ENCODE assay signal across 9 cellular contexts in the genomic region with DNA sequence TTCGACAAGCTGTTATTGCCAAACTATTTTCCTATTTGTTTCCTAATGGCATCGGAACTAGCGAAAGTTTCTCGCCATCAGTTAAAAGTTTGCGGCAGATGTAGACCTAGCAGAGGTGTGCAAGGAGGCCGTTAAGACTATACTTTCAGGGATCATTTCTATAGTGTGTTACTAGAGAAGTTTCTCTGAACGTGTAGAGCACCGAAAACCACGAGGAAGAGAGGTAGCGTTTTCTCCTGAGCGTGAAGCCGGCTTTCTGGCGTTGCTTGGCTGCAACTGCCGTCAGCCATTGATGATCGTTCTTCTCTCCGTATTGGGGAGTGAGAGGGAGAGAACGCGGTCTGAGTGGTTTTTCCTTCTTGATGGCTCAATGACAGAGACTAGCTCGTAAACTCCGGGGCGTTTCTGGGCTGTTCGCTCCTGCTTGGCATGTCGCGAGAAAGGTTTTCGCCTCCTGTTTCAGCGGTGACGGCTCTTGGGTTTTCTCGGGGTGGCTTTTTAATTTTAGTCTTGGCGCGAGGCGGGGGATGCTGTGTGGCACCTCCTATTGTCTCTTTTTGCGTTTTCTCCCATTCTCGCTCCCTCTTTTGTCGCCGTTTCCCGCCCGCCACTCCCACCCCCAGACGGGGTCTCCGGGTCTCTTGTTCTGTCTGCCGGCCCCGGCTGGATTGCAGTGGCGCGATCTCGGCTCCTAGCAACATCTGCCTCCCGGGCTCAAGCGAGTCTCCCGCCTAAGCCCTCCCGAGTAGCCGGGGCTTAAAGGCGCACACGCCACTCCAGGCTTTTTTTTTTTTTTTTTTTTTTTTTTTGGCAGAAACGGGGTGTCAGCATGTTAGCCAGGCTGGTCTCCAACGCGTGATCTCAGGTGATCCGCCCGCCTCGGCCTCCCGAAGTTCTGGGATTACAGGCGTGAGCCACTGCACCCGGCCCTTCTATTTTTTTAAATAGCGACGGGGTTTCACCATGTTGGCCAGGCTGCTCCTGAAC. TPM values are rescaled to one million over a fixed set of nuclear protein-coding genes. Genes with fewer than 3 reads are reported as not detected.
A peak's percentile ranks its signal among the peaks of the same experiment; 100 is the strongest.
DNase-seq lines count a peak whose midpoint lies in the region; ATAC-seq, FAIRE-seq and TF ChIP-seq lines count a peak whose summit lies in the region.
"Not testable (repeated sequence)": the region's sequence is repeated elsewhere in the genome, so short reads cannot be mapped to it uniquely, and the experiment has no call there.
"Had no signal": no experiment of that assay in that cellular context is flagged by ENCODE, and none has a peak within 500 bp of the region (broad histone marks: within the 10 kb centered on the region; RNA-seq: fewer than 3 reads in every experiment).

No MANE protein-coding gene starts in this region.

- H2AFZ ChIP-seq in GM12878 (ENCODE audit: control insufficient read depth, low read depth, low read length); neural progenitor cell (replicated peaks): not testable (repeated sequence)

- H3K79me2 ChIP-seq in GM12878 (ENCODE audit: control insufficient read depth, insufficient read depth, low read length); neural progenitor cell (ENCODE audit: low read depth): not testable (repeated sequence)

- BruUV-seq in GM12878 (replicated peaks; lab: Mats Ljungman, UMichigan): TSS peak; percentile 100

- not testable (repeated sequence) for H3K9me3 Mint-ChIP-seq in CD4-positive, alpha-beta memory T cell; neural progenitor cell

- H3K27me3 ChIP-seq in CD4-positive, alpha-beta memory T cell (ENCODE audit: insufficient read depth, low read length); GM12878 (replicated peaks in 1 of 2; ENCODE audit: control insufficient read depth in 2 of 2, insufficient read depth in 2 of 2, low read length in 1 of 2); neural progenitor cell: not testable (repeated sequence)

- not testable (repeated sequence) for TF ChIP-seq CTCF in GM12878 (IDR thresholded peaks at IDR 0.05 in 2 of 3, conservative IDR thresholded peaks at IDR 0.05 in 1 of 3; ENCODE audit: control insufficient read depth in 2 of 3, extremely low read depth in 1 of 3, insufficient read depth in 1 of 3, low read depth in 3 of 3, low read length in 3 of 3); neural progenitor cell (IDR thresholded peaks at IDR 0.05)

- not testable (repeated sequence) for H3K36me3 ChIP-seq in CD4-positive, alpha-beta memory T cell (ENCODE audit: insufficient read depth, low read length); GM12878 (ENCODE audit: control insufficient read depth in 2 of 2, insufficient read depth in 2 of 2, low read length in 1 of 2); neural progenitor cell

- CTCF ChIA-PET in CD4-positive, alpha-beta memory T cell (lab: Charles Lee; ENCODE audit: partially characterized antibody); GM12878 (lab: Yijun Ruan, JAX): not testable (repeated sequence)

- POLR2A ChIA-PET in CD4-positive, alpha-beta memory T cell (lab: Charles Lee; ENCODE audit: partially characterized antibody); GM12878 (lab: Charles Lee): not testable (repeated sequence)

- H3K27ac ChIP-seq in CD4-positive, alpha-beta memory T cell (ENCODE audit: low read depth, low read length); GM12878 (ENCODE audit: control insufficient read depth, insufficient read depth): not testable (repeated sequence)
- peak overlapping the region; percentile 85 for H3K27ac ChIP-seq in neural progenitor cell

- not testable (repeated sequence) for TF ChIP-seq POLR2A in GM12878 (IDR thresholded peaks at IDR 0.05; ENCODE audit: low read depth, low read length)

- ATAC-seq in GM19395 (IDR thresholded peaks at IDR 0.05; ENCODE audit: unreplicated experiment) (peak; percentile 47), HG02571 (IDR thresholded peaks at IDR 0.05; ENCODE audit: unreplicated experiment) (peak; percentile 33), HG03159 (IDR thresholded peaks at IDR 0.05; ENCODE audit: unreplicated experiment) (peak; percentile 28), T-helper 17 cell (peak; percentile 66), GM12878 (peak; percentile 58), left ventricle myocardium superior (peak; percentile 62)

- not testable (repeated sequence) for H3K27me3 Mint-ChIP-seq in CD4-positive, alpha-beta memory T cell; T-helper 17 cell; neural progenitor cell (ENCODE audit: insufficient read depth, low read depth)

- SMC1A ChIA-PET in GM12878 (lab: Charles Lee; ENCODE audit: uncharacterized antibody, unreplicated experiment): not testable (repeated sequence)

- H4K20me1 ChIP-seq in GM12878 (ENCODE audit: control insufficient read depth, insufficient read depth); neural progenitor cell (ENCODE audit: low read depth): not testable (repeated sequence)

- H3F3A ChIP-seq in neural progenitor cell (ENCODE audit: low read depth): not testable (repeated sequence)

- not testable (repeated sequence) for FAIRE-seq in GM12878 (lab: Jason Lieb, UNC)

- DNase-seq in CD4-positive, alpha-beta memory T cell: peak in 4 of 5 donors; percentile 96 to 97 (median 97)
- peak in 1 of 3 donors; percentile 96 for DNase-seq in T-helper 17 cell
- DNase-seq in GM12878 (ENCODE audit: low read depth, low spot score); left ventricle myocardium superior; neural progenitor cell (ENCODE audit: low spot score): not testable (repeated sequence)

- not testable (repeated sequence) for H3K4me2 ChIP-seq in GM12878 (ENCODE audit: control insufficient read depth, insufficient read depth); neural progenitor cell

- not testable (repeated sequence) for H3K4me3 ChIP-seq in CD4-positive, alpha-beta memory T cell (ENCODE audit: low read length in 2 of 2); GM12878; neural progenitor cell

- not testable (repeated sequence) for H3K4me3 Mint-ChIP-seq in CD4-positive, alpha-beta memory T cell; T-helper 17 cell; neural progenitor cell

- not testable (repeated sequence) for TF ChIP-seq EP300 in GM12878 (IDR thresholded peaks at IDR 0.05; ENCODE audit: borderline replicate concordance in 1 of 2, control insufficient read depth in 1 of 2, low read depth in 2 of 2, low read length in 2 of 2)

- in situ Hi-C loops in GM12878 (cut with MboI): not testable (repeated sequence)

- not testable (repeated sequence) for H3K9ac ChIP-seq in GM12878 (ENCODE audit: control insufficient read depth, insufficient read depth, low read length); neural progenitor cell

- intact Hi-C loops in CD4-positive, alpha-beta memory T cell (cut with micrococcal nuclease); GM12878 (cut with micrococcal nuclease; ENCODE audit: unreplicated experiment); left ventricle myocardium superior (cut with micrococcal nuclease): not testable (repeated sequence)

- not testable (repeated sequence) for H3K27ac Mint-ChIP-seq in CD4-positive, alpha-beta memory T cell; T-helper 17 cell; neural progenitor cell

- 0% methylated on average over 10 of the region's 62 CpGs for WGBS in GM12878 (ENCODE audit: insufficient coverage, insufficient replicate concordance, low lambda C conversion rate, missing lambda C conversion rate)

- RAD21 ChIA-PET in GM12878 (lab: Charles Lee; ENCODE audit: unreplicated experiment): not testable (repeated sequence)

- not testable (repeated sequence) for H3K4me1 Mint-ChIP-seq in CD4-positive, alpha-beta memory T cell; T-helper 17 cell; neural progenitor cell

- H3K4me1 ChIP-seq in CD4-positive, alpha-beta memory T cell (ENCODE audit: insufficient read depth, low read length); GM12878 (ENCODE audit: control insufficient read depth, insufficient read depth, low read length); neural progenitor cell: not testable (repeated sequence)

- TF ChIP-seq RAD21 in GM12878 (IDR thresholded peaks at IDR 0.05; ENCODE audit: insufficient read depth, low read depth, low read length): not testable (repeated sequence)

- H3K9me3 ChIP-seq in CD4-positive, alpha-beta memory T cell (ENCODE audit: control insufficient read depth in 1 of 2, low read length in 2 of 2); T-helper 17 cell (ENCODE audit: control insufficient read depth, low read length, poor library complexity, severe bottlenecking); GM12878 (replicated peaks; ENCODE audit: control insufficient read depth, insufficient read depth, low read length); neural progenitor cell (ENCODE audit: low read depth): not testable (repeated sequence)

- not testable (repeated sequence) for H3K36me3 Mint-ChIP-seq in CD4-positive, alpha-beta memory T cell; T-helper 17 cell (ENCODE audit: low read depth); neural progenitor cell

RNA-seq across cellular contexts. Expression of a gene that starts 49.0 kb away (rescaled TPM):
- total RNA-seq in CD4-positive, alpha-beta memory T cell: 10 to 100 TPM in 1 of 2 experiments, 1 to 10 TPM in 1; 9.7 to 10.4 TPM
- polyA plus RNA-seq in CD4-positive, alpha-beta memory T cell: 10 to 100 TPM in 1 of 2 donors, 1 to 10 TPM in 1; 4.2 to 10.0 TPM
- 1 to 10 TPM; 6.0 to 7.2 TPM for total RNA-seq in T-helper 17 cell
- total RNA-seq in GM12878 (2013; cell fraction: nucleolus; rRNA removed): 42.7 and 44.8 TPM in 2 replicates
- total RNA-seq in GM12878 (2014; rRNA removed): 2.1 and 2.7 TPM in 2 replicates
- total RNA-seq in GM12878 (2014; rRNA removed; fragmentation: Illumina TruSeq; extraction: Trizol): 1.8 and 3.2 TPM in 2 replicates
- 4.8 and 5.0 TPM in 2 replicates for total RNA-seq in GM12878 (2021)
- 2.5 TPM for polyA plus RNA-seq in GM12878 (2011; ENCODE audit: low read depth)
- polyA plus RNA-seq in GM12878 (2011; rRNA removed): 4.7 and 5.7 TPM in 2 replicates
- 5.4 and 7.0 TPM in 2 replicates for polyA plus RNA-seq in GM12878 (2011; cell fraction: cytosol; rRNA removed)
- polyA plus RNA-seq in GM12878 (2011; cell fraction: nucleus; rRNA removed): 14.0 and 14.5 TPM in 2 replicates
- polyA plus RNA-seq in GM12878 (2012): 6.4 and 6.5 TPM in 2 replicates
- 3.3 and 4.8 TPM in 2 replicates for polyA plus RNA-seq in GM12878 (2014; fragmentation: Illumina TruSeq; extraction: Trizol)
- under 1 TPM; 0.26 to 0.62 TPM for polyA plus RNA-seq in GM12878 (2014; fragmentation: Nextera tagmentation; extraction: Ambion mirVana)
- 5.2 and 5.9 TPM in 2 replicates for polyA plus RNA-seq in GM12878 (2014; rRNA removed)
- polyA plus RNA-seq in GM12878 (2016; fragmentation: Nextera tagmentation; extraction: Ambion mirVana): 1 to 10 TPM; 5.6 to 8.4 TPM
- 8.7 and 11.1 TPM in 2 replicates for polyA minus RNA-seq in GM12878 (2011; rRNA and poly(A)+ RNA removed)
- polyA minus RNA-seq in GM12878 (2011; cell fraction: cytosol; rRNA and poly(A)+ RNA removed): 2.2 and 4.4 TPM in 2 replicates
- 6.3 and 9.8 TPM in 2 replicates for polyA minus RNA-seq in GM12878 (2011; cell fraction: nucleus; rRNA and poly(A)+ RNA removed)
- total RNA-seq in left ventricle myocardium superior: 94.5 TPM
- 30.5 and 36.2 TPM in 2 replicates for total RNA-seq in neural progenitor cell (ENCODE audit: low replicate concordance)
- polyA plus RNA-seq: CD14-positive monocyte had no signal
